In genomic region chr17:41864837-41865595, GRCh38 we compare ENCODE assay signal across 1 cellular context.
TF ChIP-seq lines count a peak whose summit lies in the region.

A gene with protein sequence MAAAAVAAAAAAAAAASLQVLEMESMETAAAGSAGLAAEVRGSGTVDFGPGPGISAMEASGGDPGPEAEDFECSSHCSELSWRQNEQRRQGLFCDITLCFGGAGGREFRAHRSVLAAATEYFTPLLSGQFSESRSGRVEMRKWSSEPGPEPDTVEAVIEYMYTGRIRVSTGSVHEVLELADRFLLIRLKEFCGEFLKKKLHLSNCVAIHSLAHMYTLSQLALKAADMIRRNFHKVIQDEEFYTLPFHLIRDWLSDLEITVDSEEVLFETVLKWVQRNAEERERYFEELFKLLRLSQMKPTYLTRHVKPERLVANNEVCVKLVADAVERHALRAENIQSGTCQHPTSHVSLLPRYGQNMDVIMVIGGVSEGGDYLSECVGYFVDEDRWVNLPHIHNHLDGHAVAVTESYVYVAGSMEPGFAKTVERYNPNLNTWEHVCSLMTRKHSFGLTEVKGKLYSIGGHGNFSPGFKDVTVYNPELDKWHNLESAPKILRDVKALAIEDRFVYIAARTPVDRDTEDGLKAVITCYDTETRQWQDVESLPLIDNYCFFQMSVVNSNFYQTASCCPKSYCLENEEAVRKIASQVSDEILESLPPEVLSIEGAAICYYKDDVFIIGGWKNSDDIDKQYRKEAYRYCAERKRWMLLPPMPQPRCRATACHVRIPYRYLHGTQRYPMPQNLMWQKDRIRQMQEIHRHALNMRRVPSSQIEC (minus strand): TSS chr17:41865423. CDS start chr17:41865370, 53 bp downstream.

TF ChIP-seq in K562, 482 proteins besides CTCF, POLR2A, EP300 and RAD21 (continued from another document and continues in another):
- no peak for TF ChIP-seq AFF1 (IDR thresholded peaks at IDR 0.05; ENCODE audit: low read depth in 1 of 2, partially characterized antibody in 2 of 2)
- 0 out of 2 replicates have a peak, but pooled peaks have one; percentile 58 for TF ChIP-seq KAT7 (CRISPR knock-in tag; IDR thresholded peaks at IDR 0.05; ENCODE audit: borderline replicate concordance)
- TF ChIP-seq GATA2 (CRISPR knock-in tag; IDR thresholded peaks at IDR 0.05), result no peak
- no peak for TF ChIP-seq ZNF764 (CRISPR knock-in tag; IDR thresholded peaks at IDR 0.05; ENCODE audit: low read depth)
- TF ChIP-seq ZNF174 (CRISPR knock-in tag; IDR thresholded peaks at IDR 0.05), result no peak
- TF ChIP-seq ARID3A (IDR thresholded peaks at IDR 0.05; ENCODE audit: borderline replicate concordance, low read depth, low read length), result no peak
- TF ChIP-seq FOXA1 (IDR thresholded peaks at IDR 0.05; ENCODE audit: borderline replicate concordance), result no peak
- no peak for TF ChIP-seq ELF2 (CRISPR knock-in tag; IDR thresholded peaks at IDR 0.05)
- TF ChIP-seq, protein P1, sequence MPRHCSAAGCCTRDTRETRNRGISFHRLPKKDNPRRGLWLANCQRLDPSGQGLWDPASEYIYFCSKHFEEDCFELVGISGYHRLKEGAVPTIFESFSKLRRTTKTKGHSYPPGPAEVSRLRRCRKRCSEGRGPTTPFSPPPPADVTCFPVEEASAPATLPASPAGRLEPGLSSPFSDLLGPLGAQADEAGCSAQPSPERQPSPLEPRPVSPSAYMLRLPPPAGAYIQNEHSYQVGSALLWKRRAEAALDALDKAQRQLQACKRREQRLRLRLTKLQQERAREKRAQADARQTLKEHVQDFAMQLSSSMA (CRISPR knock-in tag; IDR thresholded peaks at IDR 0.05), result 0 out of 2 replicates have a peak, but pooled peaks have one; percentile 56
- peak; percentile 75 for TF ChIP-seq EGR1 (conservative IDR thresholded peaks at IDR 0.05)
- TF ChIP-seq CBFA2T3 (IDR thresholded peaks at IDR 0.05), result no peak
- no peak for TF ChIP-seq YBX1 (IDR thresholded peaks at IDR 0.05)
- TF ChIP-seq, protein P2, sequence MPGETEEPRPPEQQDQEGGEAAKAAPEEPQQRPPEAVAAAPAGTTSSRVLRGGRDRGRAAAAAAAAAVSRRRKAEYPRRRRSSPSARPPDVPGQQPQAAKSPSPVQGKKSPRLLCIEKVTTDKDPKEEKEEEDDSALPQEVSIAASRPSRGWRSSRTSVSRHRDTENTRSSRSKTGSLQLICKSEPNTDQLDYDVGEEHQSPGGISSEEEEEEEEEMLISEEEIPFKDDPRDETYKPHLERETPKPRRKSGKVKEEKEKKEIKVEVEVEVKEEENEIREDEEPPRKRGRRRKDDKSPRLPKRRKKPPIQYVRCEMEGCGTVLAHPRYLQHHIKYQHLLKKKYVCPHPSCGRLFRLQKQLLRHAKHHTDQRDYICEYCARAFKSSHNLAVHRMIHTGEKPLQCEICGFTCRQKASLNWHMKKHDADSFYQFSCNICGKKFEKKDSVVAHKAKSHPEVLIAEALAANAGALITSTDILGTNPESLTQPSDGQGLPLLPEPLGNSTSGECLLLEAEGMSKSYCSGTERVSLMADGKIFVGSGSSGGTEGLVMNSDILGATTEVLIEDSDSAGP (CRISPR knock-in tag; IDR thresholded peaks at IDR 0.05), result no peak
- no peak for TF ChIP-seq SMARCC2 (IDR thresholded peaks at IDR 0.05; ENCODE audit: low read depth)
- TF ChIP-seq ARHGAP35 (IDR thresholded peaks at IDR 0.05; ENCODE audit: partially characterized antibody), result no peak
- no peak for TF ChIP-seq RERE (CRISPR knock-in tag; IDR thresholded peaks at IDR 0.05; ENCODE audit: borderline replicate concordance)
- TF ChIP-seq, protein P3, sequence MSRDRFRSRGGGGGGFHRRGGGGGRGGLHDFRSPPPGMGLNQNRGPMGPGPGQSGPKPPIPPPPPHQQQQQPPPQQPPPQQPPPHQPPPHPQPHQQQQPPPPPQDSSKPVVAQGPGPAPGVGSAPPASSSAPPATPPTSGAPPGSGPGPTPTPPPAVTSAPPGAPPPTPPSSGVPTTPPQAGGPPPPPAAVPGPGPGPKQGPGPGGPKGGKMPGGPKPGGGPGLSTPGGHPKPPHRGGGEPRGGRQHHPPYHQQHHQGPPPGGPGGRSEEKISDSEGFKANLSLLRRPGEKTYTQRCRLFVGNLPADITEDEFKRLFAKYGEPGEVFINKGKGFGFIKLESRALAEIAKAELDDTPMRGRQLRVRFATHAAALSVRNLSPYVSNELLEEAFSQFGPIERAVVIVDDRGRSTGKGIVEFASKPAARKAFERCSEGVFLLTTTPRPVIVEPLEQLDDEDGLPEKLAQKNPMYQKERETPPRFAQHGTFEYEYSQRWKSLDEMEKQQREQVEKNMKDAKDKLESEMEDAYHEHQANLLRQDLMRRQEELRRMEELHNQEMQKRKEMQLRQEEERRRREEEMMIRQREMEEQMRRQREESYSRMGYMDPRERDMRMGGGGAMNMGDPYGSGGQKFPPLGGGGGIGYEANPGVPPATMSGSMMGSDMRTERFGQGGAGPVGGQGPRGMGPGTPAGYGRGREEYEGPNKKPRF (IDR thresholded peaks at IDR 0.05; ENCODE audit: low read depth, low read length), result no peak
- TF ChIP-seq KLF1 (tag; IDR thresholded peaks at IDR 0.05), result no peak
- 0 out of 2 replicates have a peak, but pooled peaks have one; percentile 31 for TF ChIP-seq SMARCE1 (IDR thresholded peaks at IDR 0.05)
- 0 out of 2 replicates have a peak, but pooled peaks have one; percentile 77 for TF ChIP-seq PREB (CRISPR knock-in tag; IDR thresholded peaks at IDR 0.05)
- no peak; a peak in 2 of 4 replicates for TF ChIP-seq UBTF (IDR thresholded peaks at IDR 0.05; ENCODE audit: borderline replicate concordance in 1 of 2, low read depth in 2 of 2, low read length in 2 of 2)
- TF ChIP-seq ATF6 (CRISPR knock-in tag; IDR thresholded peaks at IDR 0.05), result no peak
- peak; percentile 99 for TF ChIP-seq POLR2G (IDR thresholded peaks at IDR 0.05; ENCODE audit: low read depth, low read length)
- no peak for TF ChIP-seq FOXA3 (CRISPR knock-in tag; conservative IDR thresholded peaks at IDR 0.05 in 1 of 2, IDR thresholded peaks at IDR 0.05 in 1 of 2)
- TF ChIP-seq ZNF3 (CRISPR knock-in tag; IDR thresholded peaks at IDR 0.05), result no peak
- TF ChIP-seq NR2F6 (CRISPR knock-in tag; IDR thresholded peaks at IDR 0.05), result no peak
- TF ChIP-seq SMAD2 (IDR thresholded peaks at IDR 0.05; ENCODE audit: low read depth, low read length), result no peak
- TF ChIP-seq CBFA2T2 (conservative IDR thresholded peaks at IDR 0.05), result no peak
- peak; percentile 85 for TF ChIP-seq SUPT5H (IDR thresholded peaks at IDR 0.05)
